In genomic region chr5:108727639-108728565, GRCh38 we compare ENCODE assay signal across 8 cellular contexts. TPM values are rescaled to one million over a fixed set of nuclear protein-coding genes. Genes with fewer than 3 reads are reported as not detected.
A peak's percentile ranks its signal among the peaks of the same experiment; 100 is the strongest.
DNase-seq lines count a peak whose midpoint lies in the region; ATAC-seq and TF ChIP-seq lines count a peak whose summit lies in the region.

No MANE protein-coding gene starts in this region.

- H3K9me3 Mint-ChIP-seq in central memory CD8-positive, alpha-beta T cell = no peaks in the 10 kb centered on the region
- no peaks in the 10 kb centered on the region for H3K9me3 Mint-ChIP-seq in immature natural killer cell

- DNase-seq in AG08396 (ENCODE audit: low spot score) (peak; percentile 94), NCI-H2196 (lab: John Stamatoyannopoulos, UW; ENCODE audit: unreplicated experiment) (peak; percentile 90), WERI-Rb-1 (peak; percentile 94), immature natural killer cell (peak; percentile 64 to 69 (median 68))
- peak; percentile 22 to 31 for DNase-seq in central memory CD8-positive, alpha-beta T cell (ENCODE audit: low spot score in 2 of 2)

- H3K27me3 Mint-ChIP-seq in central memory CD8-positive, alpha-beta T cell = no peaks in the 10 kb centered on the region
- H3K27me3 Mint-ChIP-seq in immature natural killer cell (ENCODE audit: low read depth in 3 of 3) = peaks cover 3 to 9% (median 3%) of the 10 kb centered on the region in 3 donors

- ATAC-seq in GM18868 (IDR thresholded peaks at IDR 0.05; ENCODE audit: unreplicated experiment) = peak; percentile 71
- peak; percentile 77 for ATAC-seq in HG03066 (IDR thresholded peaks at IDR 0.05; ENCODE audit: low read depth, unreplicated experiment)
- peak; percentile 75 for ATAC-seq in central memory CD8-positive, alpha-beta T cell (replicated peaks; ENCODE audit: extremely low read depth, poor library complexity, severe bottlenecking)

- H3K4me3 ChIP-seq in WERI-Rb-1 (ENCODE audit: low read depth, low read length) (peak overlapping the region; percentile 67), skin epidermis (peak overlapping the region; percentile 52 to 82 (median 76))

- peak overlapping the region; percentile 77 for H3K4me3 Mint-ChIP-seq in central memory CD8-positive, alpha-beta T cell
- H3K4me3 Mint-ChIP-seq in immature natural killer cell = peak overlapping the region; percentile 82 to 96 (median 86)

- TF ChIP-seq CTCF in WERI-Rb-1 (IDR thresholded peaks at IDR 0.05; ENCODE audit: low read depth, low read length) = no peak

- peaks cover 3% of the 10 kb centered on the region for H3K36me3 Mint-ChIP-seq in central memory CD8-positive, alpha-beta T cell (ENCODE audit: insufficient read depth)
- no peaks in the 10 kb centered on the region for H3K36me3 Mint-ChIP-seq in immature natural killer cell

- no peaks in the 10 kb centered on the region for H3K9me3 ChIP-seq in WERI-Rb-1 (ENCODE audit: severe bottlenecking)

- no peaks in the 10 kb centered on the region for H3K27me3 ChIP-seq in WERI-Rb-1 (ENCODE audit: insufficient read depth, low read depth, severe bottlenecking)

- H3K27ac ChIP-seq in WERI-Rb-1 = peak overlapping the region; percentile 88
- peak overlapping the region; percentile 82 to 97 (median 92) for H3K27ac ChIP-seq in skin epidermis

- peaks cover 24% of the 10 kb centered on the region for H3K4me1 Mint-ChIP-seq in central memory CD8-positive, alpha-beta T cell
- peaks cover 25 to 33% of the 10 kb centered on the region in 2 donors for H3K4me1 Mint-ChIP-seq in immature natural killer cell

- no peaks in the 10 kb centered on the region for H3K36me3 ChIP-seq in WERI-Rb-1

- H3K27ac Mint-ChIP-seq in central memory CD8-positive, alpha-beta T cell (ENCODE audit: low read depth) = peak overlapping the region; percentile 73
- peak overlapping the region; percentile 77 to 95 (median 87) for H3K27ac Mint-ChIP-seq in immature natural killer cell

RNA-seq across cellular contexts. Expression of gene FER, which starts 19.8 kb away (rescaled TPM):
- polyA plus RNA-seq in immature natural killer cell = 10 to 100 TPM in 2 of 3 donors, 1 to 10 TPM in 1; 6.1 to 23.9 (median 17.9) TPM

Comparison
In these comparisons a context has a peak if more than half of its experiments do, and no peak if none do; other contexts are left out.
1. Peak in every context shown above with its lines: DNase-seq, ATAC-seq, H3K4me3 ChIP-seq and H3K27ac ChIP-seq.
2. DNase-seq: peak in every context shown above with its lines; median percentile 94 in AG08396; 94 in WERI-Rb-1; 90 in NCI-H2196; 68 in immature natural killer cell; 26 in central memory CD8-positive, alpha-beta T cell.